Comparison of ENCODE assay signal across 12 cellular contexts in the genomic region with DNA sequence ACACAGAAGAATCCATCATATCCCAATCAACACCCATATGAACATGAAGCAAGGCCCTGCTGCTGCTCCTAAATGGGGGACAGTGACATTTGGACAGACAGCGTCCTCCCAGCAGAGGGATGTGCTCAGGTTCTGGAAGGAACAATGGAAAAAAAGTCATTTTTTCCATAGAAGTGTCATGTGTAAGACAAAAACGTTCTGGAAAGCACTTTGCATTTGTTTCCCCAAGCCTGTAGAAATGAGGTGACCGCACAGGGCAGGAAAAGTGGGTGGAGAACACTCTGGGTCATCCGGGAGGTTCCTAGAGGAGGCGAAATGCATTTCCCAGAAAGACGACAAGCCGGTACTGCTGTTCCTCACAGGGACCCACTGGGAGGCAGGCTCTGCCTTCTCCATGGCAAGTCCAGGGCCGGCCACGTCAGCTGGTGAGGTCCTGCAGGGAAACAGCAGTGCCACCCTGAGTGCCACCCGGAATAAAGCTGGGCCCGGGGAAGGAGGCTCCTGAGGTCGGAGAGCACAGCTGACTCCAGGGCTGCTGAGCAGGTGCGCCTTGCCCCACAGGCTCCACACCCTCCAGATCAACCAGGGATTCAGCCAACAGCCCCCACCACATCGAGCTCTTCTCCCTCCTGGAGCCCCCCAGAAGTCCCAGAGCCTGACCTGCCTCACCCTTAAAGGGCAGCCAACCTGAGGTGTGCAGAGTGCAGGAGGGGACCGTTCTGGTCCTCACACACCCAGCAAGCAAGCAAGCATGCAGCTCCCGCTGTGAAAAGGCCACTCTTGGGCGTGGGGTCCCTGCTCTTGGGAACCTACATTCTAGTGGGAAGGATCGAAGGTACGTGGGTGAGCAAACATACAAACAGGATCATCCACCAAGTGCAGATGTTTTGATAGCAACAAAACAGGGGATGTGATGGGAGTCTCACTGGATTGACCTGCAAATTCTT. TPM values are rescaled to one million over a fixed set of nuclear protein-coding genes. Genes with fewer than 3 reads are reported as not detected.
A peak's percentile ranks its signal among the peaks of the same experiment; 100 is the strongest.
DNase-seq lines count a peak whose midpoint lies in the region; ATAC-seq and TF ChIP-seq lines count a peak whose summit lies in the region.
"Had no signal": no experiment of that assay in that cellular context is flagged by ENCODE, and none has a peak within 500 bp of the region (broad histone marks: within the 10 kb centered on the region; RNA-seq: fewer than 3 reads in every experiment).

No MANE protein-coding gene starts in this region.

- peaks cover 12% of the 10 kb centered on the region for H3K4me1 Mint-ChIP-seq in CD14-positive monocyte
- H3K4me1 Mint-ChIP-seq in stimulated activated naive CD8-positive, alpha-beta T cell treated with anti-CD3 and anti-CD28 coated beads, Interleukin-15, amount 100 ng/mL, for 72 hours: no peaks in the 10 kb centered on the region
- H3K4me1 Mint-ChIP-seq: memory B cell had no signal

- DNase-seq in ELR (ENCODE audit: low read depth) (peak; percentile 13), coronary artery (ENCODE audit: low spot score) (peak; percentile 86), left lung (peak in 1 of 2 donors; percentile 67), SKM-1 (lab: John Stamatoyannopoulos, UW; ENCODE audit: unreplicated experiment) (no peak), CD14-positive monocyte (ENCODE audit: low spot score) (no peak), Karpas-422 (no peak)
- DNase-seq in stimulated activated naive CD8-positive, alpha-beta T cell treated with anti-CD3 and anti-CD28 coated beads, Interleukin-15, amount 100 ng/mL, for 72 hours: no peak
- DNase-seq: activated CD4-positive, alpha-beta memory T cell treated with anti-CD3 and anti-CD28 coated beads for 36 hours; NCI-H1092 had no signal

- H3K9me3 Mint-ChIP-seq in CD14-positive monocyte: peaks cover 5 to 13% (median 8%) of the 10 kb centered on the region in 7 donors
- H3K9me3 Mint-ChIP-seq in stimulated activated naive CD8-positive, alpha-beta T cell treated with anti-CD3 and anti-CD28 coated beads, Interleukin-15, amount 100 ng/mL, for 72 hours: peaks cover 4 to 8% of the 10 kb centered on the region in 2 donors
- H3K9me3 Mint-ChIP-seq: activated CD4-positive, alpha-beta memory T cell treated with anti-CD3 and anti-CD28 coated beads for 36 hours; memory B cell had no signal

- no peaks in the 10 kb centered on the region for H3K36me3 Mint-ChIP-seq in CD14-positive monocyte
- H3K36me3 Mint-ChIP-seq: activated CD4-positive, alpha-beta memory T cell treated with anti-CD3 and anti-CD28 coated beads for 36 hours; activated naive CD4-positive, alpha-beta T cell treated with anti-CD3 and anti-CD28 coated beads, Interleukin-2, amount 50 U/mL, for 72 hours; memory B cell had no signal

- H3K27ac ChIP-seq in coronary artery (peak overlapping the region in 1 of 2 donors; percentile 66), left lung (no peak overlapping the region), skeletal muscle tissue (ENCODE audit: low read depth, low read length) (peak overlapping the region; percentile 36), Karpas-422 (ENCODE audit: low read length) (no peak overlapping the region)

- no peaks in the 10 kb centered on the region for H4K20me1 ChIP-seq in Karpas-422 (ENCODE audit: insufficient read depth, low read depth, low read length)

- H3K9me2 ChIP-seq in Karpas-422 (replicated peaks; ENCODE audit: insufficient read depth, low read length): no peaks in the 10 kb centered on the region

- H3K27ac Mint-ChIP-seq in CD14-positive monocyte: no peak overlapping the region
- no peak overlapping the region for H3K27ac Mint-ChIP-seq in stimulated activated naive CD8-positive, alpha-beta T cell treated with anti-CD3 and anti-CD28 coated beads, Interleukin-15, amount 100 ng/mL, for 72 hours
- H3K27ac Mint-ChIP-seq: activated CD4-positive, alpha-beta memory T cell treated with anti-CD3 and anti-CD28 coated beads for 36 hours; activated naive CD4-positive, alpha-beta T cell treated with anti-CD3 and anti-CD28 coated beads, Interleukin-2, amount 50 U/mL, for 72 hours; memory B cell had no signal

- H3K79me2 ChIP-seq in Karpas-422 (ENCODE audit: low read length): no peaks in the 10 kb centered on the region

- H3K27me3 ChIP-seq in left lung: no peaks in the 10 kb centered on the region
- no peaks in the 10 kb centered on the region for H3K27me3 ChIP-seq in skeletal muscle tissue (ENCODE audit: control insufficient read depth in 3 of 3, insufficient read depth in 3 of 3, low read length in 3 of 3)
- no peaks in the 10 kb centered on the region for H3K27me3 ChIP-seq in Karpas-422 (ENCODE audit: low read length)

- H3K4me3 ChIP-seq in coronary artery (no peak overlapping the region), left lung (no peak overlapping the region), skeletal muscle tissue (ENCODE audit: low read length in 3 of 3) (peak overlapping the region in 1 of 3 donors; percentile 4), Karpas-422 (ENCODE audit: low read length) (no peak overlapping the region)

- intact Hi-C loops in left lung (cut with DNase I) (no loop called here), CD14-positive monocyte (cut with micrococcal nuclease) (no loop called here)

- no peak overlapping the region for H2AFZ ChIP-seq in Karpas-422 (ENCODE audit: low read length)

- no peaks in the 10 kb centered on the region for H3K4me1 ChIP-seq in left lung
- peaks cover 31 to 43% (median 38%) of the 10 kb centered on the region in 3 donors for H3K4me1 ChIP-seq in skeletal muscle tissue (ENCODE audit: control insufficient read depth in 3 of 3, insufficient read depth in 3 of 3, low read length in 3 of 3)
- 0 out of 2 replicates have a peak, but pooled peaks cover 5% of the 10 kb centered on the region for H3K4me1 ChIP-seq in Karpas-422 (ENCODE audit: low read length)

- H3K9me3 ChIP-seq in left lung: no peaks in the 10 kb centered on the region
- no peaks in the 10 kb centered on the region for H3K9me3 ChIP-seq in skeletal muscle tissue (ENCODE audit: control insufficient read depth in 3 of 3, low read length in 3 of 3)
- no peaks in the 10 kb centered on the region for H3K9me3 ChIP-seq in Karpas-422 (ENCODE audit: low read length)

- peak overlapping the region in 2 of 3 donors; percentile 21 to 50 for H3K9ac ChIP-seq in skeletal muscle tissue (ENCODE audit: low read depth in 1 of 3, low read length in 3 of 3)
- no peak overlapping the region for H3K9ac ChIP-seq in Karpas-422 (ENCODE audit: low read length)

- TF ChIP-seq CTCF in coronary artery (IDR thresholded peaks at IDR 0.05) (peak; percentile 28), left lung (IDR thresholded peaks at IDR 0.05) (no peak), CD14-positive monocyte (IDR thresholded peaks at IDR 0.05) (no peak)

- H3K27me3 Mint-ChIP-seq in CD14-positive monocyte (ENCODE audit: low read depth in 3 of 3): peaks cover 1 to 5% (median 4%) of the 10 kb centered on the region in 3 donors
- no peaks in the 10 kb centered on the region for H3K27me3 Mint-ChIP-seq in stimulated activated naive CD8-positive, alpha-beta T cell treated with anti-CD3 and anti-CD28 coated beads, Interleukin-15, amount 100 ng/mL, for 72 hours
- H3K27me3 Mint-ChIP-seq: activated CD4-positive, alpha-beta memory T cell treated with anti-CD3 and anti-CD28 coated beads for 36 hours; memory B cell had no signal

- H3K36me3 ChIP-seq in left lung (no peaks in the 10 kb centered on the region), skeletal muscle tissue (ENCODE audit: control insufficient read depth in 3 of 3, insufficient read depth in 3 of 3, low read length in 3 of 3) (no peaks in the 10 kb centered on the region), Karpas-422 (ENCODE audit: insufficient read depth, low read length) (no peaks in the 10 kb centered on the region; the same call in 1 of the 2 replicates)

- peak; percentile 23 for ATAC-seq in left lung
- ATAC-seq in stimulated activated naive CD8-positive, alpha-beta T cell treated with anti-CD3 and anti-CD28 coated beads, Interleukin-15, amount 100 ng/mL, for 72 hours: no peak
- ATAC-seq: activated naive CD4-positive, alpha-beta T cell treated with anti-CD3 and anti-CD28 coated beads, Interleukin-2, amount 50 U/mL, for 72 hours had no signal

- H3K4me2 ChIP-seq in Karpas-422 (ENCODE audit: low read depth, low read length, poor library complexity, severe bottlenecking): no peak overlapping the region

- no peak overlapping the region for H3K4me3 Mint-ChIP-seq in CD14-positive monocyte
- no peak overlapping the region for H3K4me3 Mint-ChIP-seq in stimulated activated naive CD8-positive, alpha-beta T cell treated with anti-CD3 and anti-CD28 coated beads, Interleukin-15, amount 100 ng/mL, for 72 hours
- H3K4me3 Mint-ChIP-seq: activated CD4-positive, alpha-beta memory T cell treated with anti-CD3 and anti-CD28 coated beads for 36 hours; memory B cell had no signal

RNA-seq across cellular contexts. Expression of a gene that starts 28.8 kb away (rescaled TPM):
- total RNA-seq in left lung (10 to 100 TPM; 32.0 to 37.0 TPM), skeletal muscle tissue (50.6 TPM)
- 1 to 10 TPM in 1 of 2 donors, under 1 TPM in 1; 0.87 to 2.9 TPM for polyA plus RNA-seq in CD14-positive monocyte
- 9.1 and 11.8 TPM in 2 replicates for total RNA-seq in Karpas-422 (2014; rRNA removed; shearing (Covaris generic); ENCODE audit: low replicate concordance)

Comparison
In these comparisons a context has a peak if more than half of its experiments do, and no peak if none do; other contexts are left out.
1. DNase-seq: peak in ELR (single experiment) and coronary artery (single experiment); none in SKM-1 (single experiment), CD14-positive monocyte (single experiment), Karpas-422 (single experiment) and stimulated activated naive CD8-positive, alpha-beta T cell treated with anti-CD3 and anti-CD28 coated beads, Interleukin-15, amount 100 ng/mL, for 72 hours (0 of 2).